In genomic region chr1:29171089-29171488, GRCh38 we compare ENCODE assay signal across 11 cellular contexts. TPM values are rescaled to one million over a fixed set of nuclear protein-coding genes. Genes with fewer than 3 reads are reported as not detected.
DNase-seq lines count a peak whose midpoint lies in the region; ATAC-seq lines count a peak whose summit lies in the region.
"Had no signal": no experiment of that assay in that cellular context is flagged by ENCODE, and none has a peak within 500 bp of the region (broad histone marks: within the 10 kb centered on the region; RNA-seq: fewer than 3 reads in every experiment).

No MANE protein-coding gene starts in this region.

- H3K4me3 Mint-ChIP-seq in CD8-positive, alpha-beta memory T cell: peak overlapping the region in 6 of 7 donors; percentile 27 to 65 (median 50)
- peak overlapping the region; percentile 19 for H3K4me3 Mint-ChIP-seq in activated naive CD8-positive, alpha-beta T cell treated with anti-CD3 and anti-CD28 coated beads for 36 hours
- peak overlapping the region in 5 of 8 donors; percentile 16 to 82 (median 24) for H3K4me3 Mint-ChIP-seq in naive B cell

- H3K36me3 Mint-ChIP-seq in CD8-positive, alpha-beta memory T cell: peaks cover 4 to 57% (median 13%) of the 10 kb centered on the region in 3 donors
- peaks cover 46% of the 10 kb centered on the region for H3K36me3 Mint-ChIP-seq in activated naive CD8-positive, alpha-beta T cell treated with anti-CD3 and anti-CD28 coated beads for 36 hours
- H3K36me3 Mint-ChIP-seq in naive B cell: peaks cover 7 to 13% of the 10 kb centered on the region in 2 donors

- H3K4me3 ChIP-seq in CD8-positive, alpha-beta memory T cell (ENCODE audit: low read length): no peak overlapping the region
- H3K4me3 ChIP-seq: left ventricle myocardium inferior had no signal

- no peak for DNase-seq in CD8-positive, alpha-beta memory T cell
- DNase-seq in KBM-7 (peak; percentile 24), naive B cell (no peak), NOMO-1 treated with DMSO at 0.1 percent for 48 hours (lab: John Stamatoyannopoulos, UW; ENCODE audit: unreplicated experiment) (no peak), NCI-H2029 (lab: John Stamatoyannopoulos, UW) (no peak)
- DNase-seq in activated naive CD8-positive, alpha-beta T cell treated with anti-CD3 and anti-CD28 coated beads for 36 hours: no peak
- DNase-seq: activated T-cell treated with anti-CD3 and anti-CD28 coated beads, Interleukin-2, amount 50 U/mL, for 4 hours; KG1; left ventricle myocardium inferior had no signal

- no peaks in the 10 kb centered on the region for H3K27me3 ChIP-seq in CD8-positive, alpha-beta memory T cell (ENCODE audit: insufficient read depth, low read length, poor library complexity, severe bottlenecking)

- H3K4me1 ChIP-seq in CD8-positive, alpha-beta memory T cell (ENCODE audit: insufficient read depth, low read length): peaks cover 37% of the 10 kb centered on the region

- peaks cover 3% of the 10 kb centered on the region for H3K36me3 ChIP-seq in CD8-positive, alpha-beta memory T cell (ENCODE audit: insufficient read depth, low read length)

- no peak overlapping the region for H3K27ac ChIP-seq in CD8-positive, alpha-beta memory T cell (ENCODE audit: low read depth, low read length)
- H3K27ac ChIP-seq: left ventricle myocardium inferior had no signal

- peaks cover 65 to 73% (median 70%) of the 10 kb centered on the region in 3 donors for H3K4me1 Mint-ChIP-seq in CD8-positive, alpha-beta memory T cell
- peaks cover 56% of the 10 kb centered on the region for H3K4me1 Mint-ChIP-seq in activated naive CD8-positive, alpha-beta T cell treated with anti-CD3 and anti-CD28 coated beads for 36 hours
- H3K4me1 Mint-ChIP-seq in naive B cell: peaks cover 32 to 53% (median 47%) of the 10 kb centered on the region in 3 donors

- ATAC-seq in naive B cell (ENCODE audit: low read depth in 2 of 2) (peak; percentile 49 to 56), HG02885 (IDR thresholded peaks at IDR 0.05; ENCODE audit: poor library complexity, unreplicated experiment) (no peak), HG02884 (IDR thresholded peaks at IDR 0.05; ENCODE audit: unreplicated experiment) (no peak)

- H3K27me3 Mint-ChIP-seq in CD8-positive, alpha-beta memory T cell: no peaks in the 10 kb centered on the region
- no peaks in the 10 kb centered on the region for H3K27me3 Mint-ChIP-seq in activated naive CD8-positive, alpha-beta T cell treated with anti-CD3 and anti-CD28 coated beads for 36 hours
- H3K27me3 Mint-ChIP-seq in naive B cell: no peaks in the 10 kb centered on the region

- H3K9me3 ChIP-seq in CD8-positive, alpha-beta memory T cell (ENCODE audit: low read length): no peaks in the 10 kb centered on the region
- H3K9me3 ChIP-seq: left ventricle myocardium inferior had no signal

- peak overlapping the region in 6 of 8 donors; percentile 28 to 80 (median 52) for H3K27ac Mint-ChIP-seq in CD8-positive, alpha-beta memory T cell
- H3K27ac Mint-ChIP-seq in activated naive CD8-positive, alpha-beta T cell treated with anti-CD3 and anti-CD28 coated beads for 36 hours: peak overlapping the region; percentile 26
- H3K27ac Mint-ChIP-seq in naive B cell: peak overlapping the region in 5 of 6 donors; percentile 18 to 93 (median 45)

- H3K9me3 Mint-ChIP-seq in CD8-positive, alpha-beta memory T cell: no peaks in the 10 kb centered on the region
- H3K9me3 Mint-ChIP-seq in activated naive CD8-positive, alpha-beta T cell treated with anti-CD3 and anti-CD28 coated beads for 36 hours: peaks cover 2% of the 10 kb centered on the region
- no peaks in the 10 kb centered on the region for H3K9me3 Mint-ChIP-seq in naive B cell
- H3K9me3 Mint-ChIP-seq: activated T-cell treated with anti-CD3 and anti-CD28 coated beads, Interleukin-2, amount 50 U/mL, for 4 hours had no signal

- in situ Hi-C loops in KBM-7 (cut with MboI; ENCODE audit: low pct_unique_long_range_greater_than_20kb, low sequenced_read_pairs): no loop called here

- CTCF ChIA-PET in CD8-positive, alpha-beta memory T cell (lab: Charles Lee): interaction anchor here (1.2 to 1.6 kb wide), 2 partner anchors 10 to 14 kb away, joined by 3 to 8 read pairs; partner anchors contain the start of gene SRSF4

- POLR2A ChIA-PET in CD8-positive, alpha-beta memory T cell (lab: Charles Lee): interaction anchor here (1.5 kb wide), 1 partner anchor 10 kb away, joined by 6 read pairs; the partner anchor contains the start of gene SRSF4

RNA-seq across cellular contexts. Expression of gene SRSF4, which starts 10.6 kb away (rescaled TPM):
- total RNA-seq in CD8-positive, alpha-beta memory T cell: 100 to 1,000 TPM; 112 to 119 TPM
- polyA plus RNA-seq in CD8-positive, alpha-beta memory T cell: 115 TPM
- 100 to 1,000 TPM; 113 to 114 TPM for total RNA-seq in activated naive CD8-positive, alpha-beta T cell treated with anti-CD3 and anti-CD28 coated beads for 36 hours
- polyA plus RNA-seq in naive B cell (ENCODE audit: low read depth in 6 of 6): 10 to 100 TPM; 34.7 to 90.6 (median 68.5) TPM

RNA-seq across cellular contexts. Expression of gene TMEM200B, which starts 47.4 kb away (rescaled TPM):
- under 1 TPM; 0.31 to 0.38 TPM for total RNA-seq in CD8-positive, alpha-beta memory T cell
- polyA plus RNA-seq in CD8-positive, alpha-beta memory T cell: 0.12 TPM
- total RNA-seq in activated naive CD8-positive, alpha-beta T cell treated with anti-CD3 and anti-CD28 coated beads for 36 hours: under 1 TPM; 0.90 to 0.99 TPM
- polyA plus RNA-seq in naive B cell (ENCODE audit: low read depth in 6 of 6): not detected

RNA-seq across cellular contexts. Expression of gene MECR, which starts 59.6 kb away (rescaled TPM):
- 10 to 100 TPM; 33.8 to 41.1 TPM for total RNA-seq in CD8-positive, alpha-beta memory T cell
- 14.5 TPM for polyA plus RNA-seq in CD8-positive, alpha-beta memory T cell
- 10 to 100 TPM; 42.0 to 42.7 TPM for total RNA-seq in activated naive CD8-positive, alpha-beta T cell treated with anti-CD3 and anti-CD28 coated beads for 36 hours
- polyA plus RNA-seq in naive B cell (ENCODE audit: low read depth in 6 of 6): 10 to 100 TPM in 5 of 6 donors, 1 to 10 TPM in 1; 9.6 to 16.9 (median 13.6) TPM

Comparison
In these comparisons a context has a peak if more than half of its experiments do, and no peak if none do; other contexts are left out.
1. ATAC-seq: peak in naive B cell (2 of 2); none in HG02885 (single experiment) and HG02884 (single experiment).
2. Peak in every context shown above with its lines, with median percentiles within 50 percentile points of each other: H3K27ac Mint-ChIP-seq and H3K4me3 Mint-ChIP-seq.